17 cellular contexts compared by ENCODE assay signal in the genomic region with DNA sequence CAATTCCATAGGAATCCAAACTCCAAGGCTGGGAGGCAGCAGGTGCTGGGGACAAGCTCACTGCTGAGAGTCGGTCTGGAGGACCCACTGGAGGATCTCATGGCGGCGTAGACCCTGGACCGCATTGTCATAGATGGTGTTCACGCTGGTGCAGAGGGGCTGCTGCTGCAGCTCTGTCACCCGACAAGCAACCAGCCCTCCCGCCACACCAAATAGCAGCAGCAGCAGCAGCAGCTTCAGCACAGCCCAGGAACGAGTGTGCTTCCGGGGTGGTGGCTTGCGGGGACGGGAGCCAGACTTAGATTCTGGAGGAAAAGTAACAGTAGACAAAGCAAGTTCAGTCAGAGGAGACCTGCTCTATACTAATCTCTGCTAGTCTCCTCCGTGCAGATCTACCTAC. TPM values are rescaled to one million over a fixed set of nuclear protein-coding genes. Genes with fewer than 3 reads are reported as not detected.
A peak's percentile ranks its signal among the peaks of the same experiment; 100 is the strongest.
DNase-seq lines count a peak whose midpoint lies in the region; ATAC-seq, FAIRE-seq and TF ChIP-seq lines count a peak whose summit lies in the region.
"Had no signal": no experiment of that assay in that cellular context is flagged by ENCODE, and none has a peak within 500 bp of the region (broad histone marks: within the 10 kb centered on the region; RNA-seq: fewer than 3 reads in every experiment).

No MANE protein-coding gene starts in this region.

- TF ChIP-seq RAD21 in K562 (CRISPR knock-in tag; conservative IDR thresholded peaks at IDR 0.05 in 1 of 2, IDR thresholded peaks at IDR 0.05 in 1 of 2): no peak

- peak overlapping the region; percentile 25 for H3K27ac Mint-ChIP-seq in activated CD8-positive, alpha-beta memory T cell treated with anti-CD3 and anti-CD28 coated beads, Interleukin-2, amount 10 ng/mL, durations not matched to agents 7 days and 5 days
- H3K27ac Mint-ChIP-seq in stimulated activated naive B cell treated with anti-CD40 and anti-IgM and Interleukin-4, amounts not matched to agents 10 μg/mL and 1 μg/mL and 100 μg/mL, for 72 hours: peak overlapping the region; percentile 63
- H3K27ac Mint-ChIP-seq: CD8-positive, alpha-beta T cell; GM23338 had no signal

- no peak for TF ChIP-seq EP300 in K562 (IDR thresholded peaks at IDR 0.05; ENCODE audit: low read length)

- no peaks in the 10 kb centered on the region for H3K27me3 ChIP-seq in K562 (ENCODE audit: control insufficient read depth in 2 of 2, insufficient read depth in 2 of 2, low read length in 2 of 2)

- 94% methylated on average over 12 of the region's 12 CpGs for whole genome bisulfite sequencing in K562 (ENCODE audit: insufficient coverage, low coverage, missing lambda C conversion rate)

- intact Hi-C loops in K562 (cut with micrococcal nuclease): no loop called here

- no peak for ATAC-seq in activated CD8-positive, alpha-beta memory T cell treated with anti-CD3 and anti-CD28 coated beads, Interleukin-2, amount 10 ng/mL, durations not matched to agents 7 days and 5 days
- ATAC-seq in K562: no peak
- no peak for ATAC-seq in stimulated activated naive B cell treated with anti-CD40 and anti-IgM and Interleukin-4, amounts not matched to agents 10 μg/mL and 1 μg/mL and 100 μg/mL, for 72 hours (replicated peaks)
- ATAC-seq: CD8-positive, alpha-beta T cell; GM23338 had no signal

- H3K4me3 ChIP-seq in K562: no peak overlapping the region
- H3K4me3 ChIP-seq: GM23338 had no signal

- DNase-seq in activated CD8-positive, alpha-beta memory T cell treated with anti-CD3 and anti-CD28 coated beads, Interleukin-2, amount 10 ng/mL, durations not matched to agents 7 days and 5 days: no peak
- DNase-seq in activated CD8-positive, alpha-beta memory T cell treated with anti-CD3 and anti-CD28 coated beads, Interleukin-2, amount 50 U/mL, for 4 hours: no peak
- no peak for DNase-seq in K562 (ENCODE audit: extremely low read depth in 1 of 4, low spot score in 3 of 4)
- no peak for DNase-seq in stimulated activated naive B cell treated with anti-CD40 and anti-IgM and Interleukin-4, amounts not matched to agents 10 μg/mL and 1 μg/mL and 100 μg/mL, for 72 hours
- DNase-seq in stimulated activated CD4-positive, alpha-beta T cell treated with anti-CD3 and anti-CD28 coated beads, Interleukin-4, amount 100 ng/mL, for 1 hour: no peak
- no peak for DNase-seq in stimulated activated CD4-positive, alpha-beta T cell treated with anti-CD3 and anti-CD28 coated beads, Interleukin-15, amount 100 ng/mL, for 24 hours
- DNase-seq: CD8-positive, alpha-beta T cell; COR-L47; DMS153; DMS79 treated with DMSO at 0.1 percent for 48 hours; EL; H7 had no signal

- H3K9me3 Mint-ChIP-seq in activated CD8-positive, alpha-beta memory T cell treated with anti-CD3 and anti-CD28 coated beads, Interleukin-2, amount 10 ng/mL, durations not matched to agents 7 days and 5 days (ENCODE audit: low read depth): no peaks in the 10 kb centered on the region
- H3K9me3 Mint-ChIP-seq in stimulated activated naive B cell treated with anti-CD40 and anti-IgM and Interleukin-4, amounts not matched to agents 10 μg/mL and 1 μg/mL and 100 μg/mL, for 72 hours: no peaks in the 10 kb centered on the region
- H3K9me3 Mint-ChIP-seq: CD14-positive monocyte; CD8-positive, alpha-beta T cell; GM23338 had no signal

- 0 out of 5 replicates have a peak, but pooled peaks cover 0 to 4% of the 10 kb centered on the region in 2 experiments for H3K4me1 ChIP-seq in K562 (replicated peaks in 1 of 2; ENCODE audit: control insufficient read depth in 2 of 2, insufficient read depth in 2 of 2, low read length in 2 of 2)

- no peak overlapping the region for H3K9ac ChIP-seq in K562 (ENCODE audit: insufficient read depth in 1 of 2, low read depth in 2 of 2, low read length in 2 of 2)

- no peaks in the 10 kb centered on the region for H3K9me1 ChIP-seq in K562 (ENCODE audit: control insufficient read depth, insufficient read depth, low read length)

- peaks cover 98% of the 10 kb centered on the region for H3K36me3 ChIP-seq in K562 (ENCODE audit: control insufficient read depth, insufficient read depth, low read length)

- no peaks in the 10 kb centered on the region for H3K9me3 ChIP-seq in K562 (replicated peaks; ENCODE audit: control insufficient read depth, insufficient read depth, low read depth, low read length)

- no TSS peak for BruUV-seq in K562 (replicated peaks; lab: Mats Ljungman, UMichigan)

- FAIRE-seq in K562 (lab: Jason Lieb, UNC): no peak
- FAIRE-seq: D721Med, G401.6, GM12892 had no signal

- TF ChIP-seq CTCF in K562 (IDR thresholded peaks at IDR 0.05 in 2 of 3, conservative IDR thresholded peaks at IDR 0.05 in 1 of 3; ENCODE audit: insufficient read depth in 2 of 3, low read depth in 1 of 3, low read length in 3 of 3): no peak

- no peak overlapping the region for H3K4me3 Mint-ChIP-seq in activated CD8-positive, alpha-beta memory T cell treated with anti-CD3 and anti-CD28 coated beads, Interleukin-2, amount 10 ng/mL, durations not matched to agents 7 days and 5 days
- H3K4me3 Mint-ChIP-seq in stimulated activated naive B cell treated with anti-CD40 and anti-IgM and Interleukin-4, amounts not matched to agents 10 μg/mL and 1 μg/mL and 100 μg/mL, for 72 hours: no peak overlapping the region
- H3K4me3 Mint-ChIP-seq: CD14-positive monocyte; CD8-positive, alpha-beta T cell; GM23338 had no signal

- no peaks in the 10 kb centered on the region; the same call in 2 of the 3 replicates for H3K79me2 ChIP-seq in K562 (ENCODE audit: control insufficient read depth, insufficient read depth, low read length)

- POLR2A ChIA-PET in K562 (lab: Yijun Ruan, JAX): interaction anchor here (0.6 to 13.4 kb wide), 4 partner anchors 8 to 14 kb away, joined by 3 to 129 read pairs (median 30); a partner anchor contains a TSS

- H3K27me3 Mint-ChIP-seq in activated CD8-positive, alpha-beta memory T cell treated with anti-CD3 and anti-CD28 coated beads, Interleukin-2, amount 10 ng/mL, durations not matched to agents 7 days and 5 days: no peaks in the 10 kb centered on the region
- H3K27me3 Mint-ChIP-seq in stimulated activated naive B cell treated with anti-CD40 and anti-IgM and Interleukin-4, amounts not matched to agents 10 μg/mL and 1 μg/mL and 100 μg/mL, for 72 hours: no peaks in the 10 kb centered on the region

- no peak overlapping the region for H3K4me2 ChIP-seq in K562 (ENCODE audit: insufficient read depth, low read length)
- H3K4me2 ChIP-seq: GM23338 had no signal

- CTCF ChIA-PET in activated CD8-positive, alpha-beta memory T cell treated with anti-CD3 and anti-CD28 coated beads, Interleukin-2, amount 10 ng/mL, durations not matched to agents 7 days and 5 days (lab: Charles Lee): no interaction called here
- CTCF ChIA-PET in K562 (lab: Yijun Ruan, JAX; ENCODE audit: low intra/inter-chr PET ratio): no interaction called here

- peaks cover 66% of the 10 kb centered on the region for H3K36me3 Mint-ChIP-seq in activated CD8-positive, alpha-beta memory T cell treated with anti-CD3 and anti-CD28 coated beads, Interleukin-2, amount 10 ng/mL, durations not matched to agents 7 days and 5 days
- peaks cover 45 to 80% of the 10 kb centered on the region in 2 donors for H3K36me3 Mint-ChIP-seq in stimulated activated naive B cell treated with anti-CD40 and anti-IgM and Interleukin-4, amounts not matched to agents 10 μg/mL and 1 μg/mL and 100 μg/mL, for 72 hours

- in situ Hi-C loops in K562 (cut with MboI): no loop called here

- no peaks in the 10 kb centered on the region for H4K20me1 ChIP-seq in K562 (replicated peaks; ENCODE audit: control insufficient read depth, insufficient read depth, low read length)

- no peak; the same call in 1 of the 2 replicates for TF ChIP-seq POLR2A in K562 (conservative IDR thresholded peaks at IDR 0.05)

- no peak overlapping the region for H2AFZ ChIP-seq in K562 (ENCODE audit: low read depth, low read length)
- H2AFZ ChIP-seq: GM23338 had no signal

- no peak overlapping the region for H3K27ac ChIP-seq in K562 (ENCODE audit: extremely low read depth, low read depth, low read length)

- H3K4me1 Mint-ChIP-seq in activated CD8-positive, alpha-beta memory T cell treated with anti-CD3 and anti-CD28 coated beads, Interleukin-2, amount 10 ng/mL, durations not matched to agents 7 days and 5 days: peaks cover 5% of the 10 kb centered on the region
- H3K4me1 Mint-ChIP-seq in stimulated activated naive B cell treated with anti-CD40 and anti-IgM and Interleukin-4, amounts not matched to agents 10 μg/mL and 1 μg/mL and 100 μg/mL, for 72 hours: peaks cover 0 to 2% of the 10 kb centered on the region in 2 donors
- H3K4me1 Mint-ChIP-seq: GM23338 had no signal

RNA-seq across cellular contexts. Expression of a gene that starts 9.9 kb away (rescaled TPM):
- 10 to 100 TPM; 34.0 to 40.8 TPM for total RNA-seq in activated CD8-positive, alpha-beta memory T cell treated with anti-CD3 and anti-CD28 coated beads, Interleukin-2, amount 10 ng/mL, durations not matched to agents 7 days and 5 days
- 119 and 126 TPM in 2 replicates for total RNA-seq in K562 (2011; cell fraction: chromatin; rRNA removed; ENCODE audit: low replicate concordance)
- 73.0 and 74.5 TPM in 2 replicates for total RNA-seq in K562 (2011; cell fraction: nucleolus; rRNA removed)
- total RNA-seq in K562 (2011; cell fraction: nucleoplasm; rRNA removed): 64.3 and 82.1 TPM in 2 replicates
- total RNA-seq in K562 (2014; rRNA removed) (18.8 and 28.0 TPM in 2 replicates), K562 (2014; rRNA removed; fragmentation: Illumina TruSeq; extraction: Trizol) (17.6 and 21.4 TPM in 2 replicates), K562 (2015; rRNA removed; fragmentation: Illumina TruSeq; extraction: Trizol) (16.6 and 17.6 TPM in 2 replicates), K562 (2021) (16.8 and 20.1 TPM in 2 replicates)
- polyA plus RNA-seq in K562 (2011; rRNA removed) (44.1 and 61.3 TPM in 2 replicates), K562 (2014; fragmentation: Illumina TruSeq; extraction: Trizol) (20.9 and 24.0 TPM in 2 replicates), K562 (2014; fragmentation: Nextera tagmentation; extraction: Ambion mirVana) (10 to 100 TPM; 14.6 to 27.4 TPM), K562 (2014; rRNA removed) (28.7 TPM in 2 replicates)
- polyA plus RNA-seq in K562 (2011; cell fraction: cytosol; rRNA removed): 15.3 and 28.4 TPM in 2 replicates
- 254 and 409 TPM in 2 replicates for polyA plus RNA-seq in K562 (2011; cell fraction: nucleus; rRNA removed)
- polyA plus RNA-seq in K562 (2012): 42.1 and 48.1 TPM in 2 replicates
- 24.1 and 34.7 TPM in 2 replicates for polyA minus RNA-seq in K562 (2011; rRNA and poly(A)+ RNA removed)
- 7.2 and 9.6 TPM in 2 replicates for polyA minus RNA-seq in K562 (2011; cell fraction: cytosol; rRNA and poly(A)+ RNA removed)
- 28.1 and 57.5 TPM in 2 replicates for polyA minus RNA-seq in K562 (2011; cell fraction: nucleus; rRNA and poly(A)+ RNA removed)

RNA-seq across cellular contexts. Expression of a gene that starts 9.9 kb away (rescaled TPM):
- 10 to 100 TPM; 65.7 to 81.8 TPM for total RNA-seq in activated CD8-positive, alpha-beta memory T cell treated with anti-CD3 and anti-CD28 coated beads, Interleukin-2, amount 10 ng/mL, durations not matched to agents 7 days and 5 days
- total RNA-seq in K562 (2011; cell fraction: chromatin; rRNA removed; ENCODE audit: low replicate concordance): 59.4 and 90.8 TPM in 2 replicates
- 82.5 and 90.0 TPM in 2 replicates for total RNA-seq in K562 (2011; cell fraction: nucleolus; rRNA removed)
- 74.9 and 93.1 TPM in 2 replicates for total RNA-seq in K562 (2011; cell fraction: nucleoplasm; rRNA removed)
- total RNA-seq in K562 (2014; rRNA removed) (99.4 and 102 TPM in 2 replicates), K562 (2014; rRNA removed; fragmentation: Illumina TruSeq; extraction: Trizol) (122 and 142 TPM in 2 replicates), K562 (2015; rRNA removed; fragmentation: Illumina TruSeq; extraction: Trizol) (123 and 127 TPM in 2 replicates), K562 (2021) (96.3 and 98.2 TPM in 2 replicates)
- polyA plus RNA-seq in K562 (2011; rRNA removed) (127 and 146 TPM in 2 replicates), K562 (2014; fragmentation: Illumina TruSeq; extraction: Trizol) (103 and 105 TPM in 2 replicates), K562 (2014; fragmentation: Nextera tagmentation; extraction: Ambion mirVana) (100 to 1,000 TPM; 388 to 401 TPM), K562 (2014; rRNA removed) (138 and 143 TPM in 2 replicates)
- 138 and 159 TPM in 2 replicates for polyA plus RNA-seq in K562 (2011; cell fraction: cytosol; rRNA removed)
- polyA plus RNA-seq in K562 (2011; cell fraction: nucleus; rRNA removed): 67.4 and 86.4 TPM in 2 replicates
- 72.3 and 119 TPM in 2 replicates for polyA plus RNA-seq in K562 (2012)
- polyA minus RNA-seq in K562 (2011; rRNA and poly(A)+ RNA removed): 80.5 and 86.3 TPM in 2 replicates
- polyA minus RNA-seq in K562 (2011; cell fraction: cytosol; rRNA and poly(A)+ RNA removed): 18.6 and 40.0 TPM in 2 replicates
- 31.5 and 50.3 TPM in 2 replicates for polyA minus RNA-seq in K562 (2011; cell fraction: nucleus; rRNA and poly(A)+ RNA removed)

RNA-seq across cellular contexts. Expression of a gene that starts 14.4 kb away (rescaled TPM):
- 10 to 100 TPM; 71.5 to 82.6 TPM for total RNA-seq in activated CD8-positive, alpha-beta memory T cell treated with anti-CD3 and anti-CD28 coated beads, Interleukin-2, amount 10 ng/mL, durations not matched to agents 7 days and 5 days
- 69.1 and 116 TPM in 2 replicates for total RNA-seq in K562 (2011; cell fraction: chromatin; rRNA removed; ENCODE audit: low replicate concordance)
- total RNA-seq in K562 (2011; cell fraction: nucleolus; rRNA removed): 92.4 and 122 TPM in 2 replicates
- 127 and 192 TPM in 2 replicates for total RNA-seq in K562 (2011; cell fraction: nucleoplasm; rRNA removed)
- total RNA-seq in K562 (2014; rRNA removed): 187 and 221 TPM in 2 replicates
- 154 and 156 TPM in 2 replicates for total RNA-seq in K562 (2014; rRNA removed; fragmentation: Illumina TruSeq; extraction: Trizol)
- 187 TPM in 2 replicates for total RNA-seq in K562 (2015; rRNA removed; fragmentation: Illumina TruSeq; extraction: Trizol)
- total RNA-seq in K562 (2021): 223 and 244 TPM in 2 replicates
- polyA plus RNA-seq in K562 (2011; rRNA removed): 119 and 158 TPM in 2 replicates
- polyA plus RNA-seq in K562 (2011; cell fraction: cytosol; rRNA removed): 85.0 and 92.7 TPM in 2 replicates
- 52.0 and 69.3 TPM in 2 replicates for polyA plus RNA-seq in K562 (2011; cell fraction: nucleus; rRNA removed)
- 201 and 212 TPM in 2 replicates for polyA plus RNA-seq in K562 (2012)
- polyA plus RNA-seq in K562 (2014; fragmentation: Illumina TruSeq; extraction: Trizol): 206 and 214 TPM in 2 replicates
- 10 to 100 TPM; 27.8 to 38.7 TPM for polyA plus RNA-seq in K562 (2014; fragmentation: Nextera tagmentation; extraction: Ambion mirVana)
- 118 and 134 TPM in 2 replicates for polyA plus RNA-seq in K562 (2014; rRNA removed)
- 198 and 249 TPM in 2 replicates for polyA minus RNA-seq in K562 (2011; rRNA and poly(A)+ RNA removed)
- polyA minus RNA-seq in K562 (2011; cell fraction: cytosol; rRNA and poly(A)+ RNA removed): 104 and 126 TPM in 2 replicates
- polyA minus RNA-seq in K562 (2011; cell fraction: nucleus; rRNA and poly(A)+ RNA removed): 35.8 and 66.0 TPM in 2 replicates

RNA-seq across cellular contexts. Expression of a gene that starts 37.0 kb away (rescaled TPM):
- 10 to 100 TPM; 33.1 to 38.2 TPM for total RNA-seq in activated CD8-positive, alpha-beta memory T cell treated with anti-CD3 and anti-CD28 coated beads, Interleukin-2, amount 10 ng/mL, durations not matched to agents 7 days and 5 days
- total RNA-seq in K562 (2011; cell fraction: chromatin; rRNA removed; ENCODE audit: low replicate concordance): 16.9 and 49.3 TPM in 2 replicates
- total RNA-seq in K562 (2011; cell fraction: nucleolus; rRNA removed): 28.8 and 34.7 TPM in 2 replicates
- total RNA-seq in K562 (2011; cell fraction: nucleoplasm; rRNA removed): 27.6 and 29.6 TPM in 2 replicates
- total RNA-seq in K562 (2014; rRNA removed) (9.1 and 14.0 TPM in 2 replicates), K562 (2014; rRNA removed; fragmentation: Illumina TruSeq; extraction: Trizol) (2.0 and 2.4 TPM in 2 replicates), K562 (2015; rRNA removed; fragmentation: Illumina TruSeq; extraction: Trizol) (4.5 and 10.6 TPM in 2 replicates), K562 (2021) (8.9 and 9.5 TPM in 2 replicates)
- polyA plus RNA-seq in K562 (2011; rRNA removed) (3.8 and 8.4 TPM in 2 replicates), K562 (2014; fragmentation: Illumina TruSeq; extraction: Trizol) (4.3 and 6.5 TPM in 2 replicates), K562 (2014; fragmentation: Nextera tagmentation; extraction: Ambion mirVana) (1 to 10 TPM in 1 of 2 experiments, under 1 TPM in 1; 0.63 to 1.0 TPM), K562 (2014; rRNA removed) (7.3 and 8.0 TPM in 2 replicates)
- 7.0 and 11.0 TPM in 2 replicates for polyA plus RNA-seq in K562 (2011; cell fraction: cytosol; rRNA removed)
- 19.7 and 30.0 TPM in 2 replicates for polyA plus RNA-seq in K562 (2011; cell fraction: nucleus; rRNA removed)
- 6.2 and 10.6 TPM in 2 replicates for polyA plus RNA-seq in K562 (2012)
- 6.2 and 7.9 TPM in 2 replicates for polyA minus RNA-seq in K562 (2011; rRNA and poly(A)+ RNA removed)
- 8.8 and 29.4 TPM in 2 replicates for polyA minus RNA-seq in K562 (2011; cell fraction: cytosol; rRNA and poly(A)+ RNA removed)
- polyA minus RNA-seq in K562 (2011; cell fraction: nucleus; rRNA and poly(A)+ RNA removed): 9.4 and 10.1 TPM in 2 replicates

RNA-seq across cellular contexts. Expression of a gene that starts 43.1 kb away (rescaled TPM):
- total RNA-seq in activated CD8-positive, alpha-beta memory T cell treated with anti-CD3 and anti-CD28 coated beads, Interleukin-2, amount 10 ng/mL, durations not matched to agents 7 days and 5 days: 10 to 100 TPM; 34.6 to 49.4 TPM
- total RNA-seq in K562 (2011; cell fraction: chromatin; rRNA removed; ENCODE audit: low replicate concordance): 7.3 and 27.3 TPM in 2 replicates
- total RNA-seq in K562 (2011; cell fraction: nucleolus; rRNA removed): 14.8 and 20.1 TPM in 2 replicates
- total RNA-seq in K562 (2011; cell fraction: nucleoplasm; rRNA removed): 10.8 and 12.2 TPM in 2 replicates
- total RNA-seq in K562 (2014; rRNA removed): 3.1 and 5.0 TPM in 2 replicates
- total RNA-seq in K562 (2014; rRNA removed; fragmentation: Illumina TruSeq; extraction: Trizol): 2.3 and 2.9 TPM in 2 replicates
- total RNA-seq in K562 (2015; rRNA removed; fragmentation: Illumina TruSeq; extraction: Trizol): 4.1 and 4.4 TPM in 2 replicates
- 6.1 and 6.2 TPM in 2 replicates for total RNA-seq in K562 (2021)
- polyA plus RNA-seq in K562 (2011; rRNA removed): 3.5 and 11.4 TPM in 2 replicates
- 5.9 and 9.2 TPM in 2 replicates for polyA plus RNA-seq in K562 (2011; cell fraction: cytosol; rRNA removed)
- 22.4 and 48.3 TPM in 2 replicates for polyA plus RNA-seq in K562 (2011; cell fraction: nucleus; rRNA removed)
- 4.7 and 17.1 TPM in 2 replicates for polyA plus RNA-seq in K562 (2012)
- 3.0 and 5.4 TPM in 2 replicates for polyA plus RNA-seq in K562 (2014; fragmentation: Illumina TruSeq; extraction: Trizol)
- 1 to 10 TPM in 1 of 2 experiments, under 1 TPM in 1; 0.89 to 1.5 TPM for polyA plus RNA-seq in K562 (2014; fragmentation: Nextera tagmentation; extraction: Ambion mirVana)
- polyA plus RNA-seq in K562 (2014; rRNA removed): 4.9 and 7.2 TPM in 2 replicates
- polyA minus RNA-seq in K562 (2011; rRNA and poly(A)+ RNA removed): 6.7 and 8.8 TPM in 2 replicates
- polyA minus RNA-seq in K562 (2011; cell fraction: cytosol; rRNA and poly(A)+ RNA removed): 3.3 and 5.7 TPM in 2 replicates
- 12.0 and 22.5 TPM in 2 replicates for polyA minus RNA-seq in K562 (2011; cell fraction: nucleus; rRNA and poly(A)+ RNA removed)
